In genomic region chr21:31696424-31696823, GRCh38 we compare ENCODE assay signal across 28 cellular contexts. TPM values are rescaled to one million over a fixed set of nuclear protein-coding genes. Genes with fewer than 3 reads are reported as not detected.
DNase-seq lines count a peak whose midpoint lies in the region; ATAC-seq, FAIRE-seq and TF ChIP-seq lines count a peak whose summit lies in the region.
"Had no signal": no experiment of that assay in that cellular context is flagged by ENCODE, and none has a peak within 500 bp of the region (broad histone marks: within the 10 kb centered on the region; RNA-seq: fewer than 3 reads in every experiment).

No MANE protein-coding gene starts in this region.

- H3K27me3 ChIP-seq in DND-41 (ENCODE audit: insufficient read depth, low read length, poor library complexity): no peaks in the 10 kb centered on the region
- H3K27me3 ChIP-seq in K562 (ENCODE audit: control insufficient read depth in 2 of 2, insufficient read depth in 2 of 2, low read length in 2 of 2): no peaks in the 10 kb centered on the region
- no peaks in the 10 kb centered on the region for H3K27me3 ChIP-seq in Caco-2 (replicated peaks; ENCODE audit: control insufficient read depth, insufficient read depth, low read length)

- no peaks in the 10 kb centered on the region for H3K4me1 ChIP-seq in DND-41 (ENCODE audit: insufficient read depth, low read length)
- H3K4me1 ChIP-seq in K562 (replicated peaks in 1 of 2; ENCODE audit: control insufficient read depth in 2 of 2, insufficient read depth in 2 of 2, low read length in 2 of 2): 0 out of 5 replicates have a peak, but pooled peaks cover 0 to 2% of the 10 kb centered on the region in 2 experiments
- no peaks in the 10 kb centered on the region for H3K4me1 ChIP-seq in Caco-2

- POLR2A ChIA-PET in K562 (lab: Yijun Ruan, JAX): interaction anchor here (1.2 kb wide), 1 partner anchor 10 kb away, joined by 4 read pairs; no protein-coding TSS in a partner anchor
- POLR2A ChIA-PET in Caco-2 (lab: Charles Lee): no interaction called here

- 0 out of 2 replicates have a peak, but pooled peaks cover 3% of the 10 kb centered on the region for H4K20me1 ChIP-seq in DND-41 (ENCODE audit: insufficient read depth, low read length)
- H4K20me1 ChIP-seq in K562 (replicated peaks; ENCODE audit: control insufficient read depth, insufficient read depth, low read length): no peaks in the 10 kb centered on the region

- H3K27ac Mint-ChIP-seq in activated naive CD8-positive, alpha-beta T cell treated with anti-CD3 and anti-CD28 coated beads for 36 hours: peak overlapping the region; percentile 62
- no peak overlapping the region for H3K27ac Mint-ChIP-seq in activated naive CD8-positive, alpha-beta T cell treated with anti-CD3 and anti-CD28 coated beads, Interleukin-2, amount 50 U/mL, for 24 hours
- H3K27ac Mint-ChIP-seq in Caco-2 (ENCODE audit: unreplicated experiment): no peak overlapping the region
- H3K27ac Mint-ChIP-seq: B cell, H9 had no signal

- peaks cover 4% of the 10 kb centered on the region for H3K4me1 Mint-ChIP-seq in activated naive CD8-positive, alpha-beta T cell treated with anti-CD3 and anti-CD28 coated beads for 36 hours
- H3K4me1 Mint-ChIP-seq in activated naive CD8-positive, alpha-beta T cell treated with anti-CD3 and anti-CD28 coated beads, Interleukin-2, amount 50 U/mL, for 24 hours: peaks cover 3% of the 10 kb centered on the region
- H3K4me1 Mint-ChIP-seq in Caco-2 (ENCODE audit: low read depth, unreplicated experiment): no peaks in the 10 kb centered on the region
- H3K4me1 Mint-ChIP-seq: H9 had no signal

- H3K9ac ChIP-seq in DND-41 (ENCODE audit: low read depth, low read length) (no peak overlapping the region), K562 (ENCODE audit: insufficient read depth in 1 of 2, low read depth in 2 of 2, low read length in 2 of 2) (no peak overlapping the region)
- H3K9ac ChIP-seq: GM23248 had no signal

- TF ChIP-seq EP300 in K562 (IDR thresholded peaks at IDR 0.05; ENCODE audit: low read length): no peak

- H3K79me2 ChIP-seq in DND-41 (ENCODE audit: insufficient read depth, low read length) (peaks cover 5% of the 10 kb centered on the region; the same call in 1 of the 2 replicates), K562 (ENCODE audit: control insufficient read depth, insufficient read depth, low read length) (peaks cover 16% of the 10 kb centered on the region; the same call in 2 of the 3 replicates)

- H3K9me3 Mint-ChIP-seq in activated naive CD8-positive, alpha-beta T cell treated with anti-CD3 and anti-CD28 coated beads for 36 hours: no peaks in the 10 kb centered on the region
- no peaks in the 10 kb centered on the region for H3K9me3 Mint-ChIP-seq in activated naive CD8-positive, alpha-beta T cell treated with anti-CD3 and anti-CD28 coated beads, Interleukin-2, amount 50 U/mL, for 24 hours
- no peaks in the 10 kb centered on the region for H3K9me3 Mint-ChIP-seq in Caco-2 (ENCODE audit: unreplicated experiment)
- H3K9me3 Mint-ChIP-seq: H9 had no signal

- in situ Hi-C loops in K562 (cut with MboI): no loop called here

- H3K4me2 ChIP-seq in DND-41 (ENCODE audit: insufficient read depth, low read length) (no peak overlapping the region), K562 (ENCODE audit: insufficient read depth, low read length) (no peak overlapping the region)

- intact Hi-C loops in K562 (cut with micrococcal nuclease): no loop called here
- intact Hi-C loops in Caco-2 (cut with micrococcal nuclease; ENCODE audit: unreplicated experiment): no loop called here

- TF ChIP-seq POLR2A in K562 (conservative IDR thresholded peaks at IDR 0.05): no peak

- BruUV-seq in K562 (replicated peaks; lab: Mats Ljungman, UMichigan) (no TSS peak), Caco-2 (replicated peaks; lab: Mats Ljungman, UMichigan) (no TSS peak)

- no peak for FAIRE-seq in K562 (lab: Jason Lieb, UNC)
- FAIRE-seq: D721Med, G401.6, HTR-8/SVneo had no signal

- peaks cover 20% of the 10 kb centered on the region for H3K36me3 Mint-ChIP-seq in activated naive CD8-positive, alpha-beta T cell treated with anti-CD3 and anti-CD28 coated beads for 36 hours
- peaks cover 63% of the 10 kb centered on the region for H3K36me3 Mint-ChIP-seq in activated naive CD8-positive, alpha-beta T cell treated with anti-CD3 and anti-CD28 coated beads, Interleukin-2, amount 50 U/mL, for 24 hours (ENCODE audit: low read depth)
- peaks cover 83% of the 10 kb centered on the region for H3K36me3 Mint-ChIP-seq in Caco-2 (ENCODE audit: insufficient read depth, unreplicated experiment)

- H3K36me3 ChIP-seq in DND-41 (ENCODE audit: insufficient read depth, low read length) (peaks cover 96% of the 10 kb centered on the region), K562 (ENCODE audit: control insufficient read depth, insufficient read depth, low read length) (peaks cover 98% of the 10 kb centered on the region), Caco-2 (ENCODE audit: control insufficient read depth, insufficient read depth, low read length) (peaks cover 2% of the 10 kb centered on the region; the same call in 1 of the 2 replicates)

- CTCF ChIA-PET in K562 (lab: Yijun Ruan, JAX; ENCODE audit: low intra/inter-chr PET ratio) (no interaction called here), Caco-2 (lab: Charles Lee) (no interaction called here)

- no peak overlapping the region for H3K4me3 ChIP-seq in DND-41 (ENCODE audit: low read depth in 1 of 2, low read length in 2 of 2)
- no peak overlapping the region for H3K4me3 ChIP-seq in K562
- H3K4me3 ChIP-seq in Caco-2 (ENCODE audit: low read depth, low read length): no peak overlapping the region
- H3K4me3 ChIP-seq: GM23248, SK-N-MC had no signal

- TF ChIP-seq RAD21 in K562 (CRISPR knock-in tag; conservative IDR thresholded peaks at IDR 0.05 in 1 of 2, IDR thresholded peaks at IDR 0.05 in 1 of 2): no peak

- no peaks in the 10 kb centered on the region for H3K9me1 ChIP-seq in K562 (ENCODE audit: control insufficient read depth, insufficient read depth, low read length)

- no peaks in the 10 kb centered on the region for H3K27me3 Mint-ChIP-seq in activated naive CD8-positive, alpha-beta T cell treated with anti-CD3 and anti-CD28 coated beads for 36 hours
- no peaks in the 10 kb centered on the region for H3K27me3 Mint-ChIP-seq in activated naive CD8-positive, alpha-beta T cell treated with anti-CD3 and anti-CD28 coated beads, Interleukin-2, amount 50 U/mL, for 24 hours
- H3K27me3 Mint-ChIP-seq in Caco-2 (ENCODE audit: insufficient read depth, unreplicated experiment): no peaks in the 10 kb centered on the region
- H3K27me3 Mint-ChIP-seq: B cell had no signal

- 98% methylated on average over 6 of the region's 6 CpGs for WGBS in K562 (ENCODE audit: insufficient coverage, low coverage, missing lambda C conversion rate)

- no peak for DNase-seq in activated naive CD8-positive, alpha-beta T cell treated with anti-CD3 and anti-CD28 coated beads for 36 hours
- DNase-seq in activated naive CD8-positive, alpha-beta T cell treated with anti-CD3 and anti-CD28 coated beads, Interleukin-2, amount 50 U/mL, for 24 hours: no peak
- DNase-seq in DND-41 (peak; percentile 17), K562 (ENCODE audit: extremely low read depth in 1 of 4, low spot score in 3 of 4) (no peak), DMS153 treated with DMSO at 0.1 percent for 48 hours (lab: John Stamatoyannopoulos, UW; ENCODE audit: unreplicated experiment) (no peak), SK-N-DZ (ENCODE audit: low spot score) (no peak), Caco-2 (no peak)
- DNase-seq: DMS53, GM23248, H9, IMR-90, NCI-H1048, NCI-H1417 treated with DMSO at 0.1 percent for 48 hours, NCI-H1694 treated with DMSO at 0.1 percent for 48 hours, NCI-H2081, NCI-H2171, NCI-H226, NCI-H510A, NCI-H69, SHP77 had no signal

- H3K9me3 ChIP-seq in DND-41 (ENCODE audit: insufficient read depth, low read length, severe bottlenecking) (no peaks in the 10 kb centered on the region), K562 (replicated peaks; ENCODE audit: control insufficient read depth, insufficient read depth, low read depth, low read length) (no peaks in the 10 kb centered on the region), Caco-2 (no peaks in the 10 kb centered on the region)

- H2AFZ ChIP-seq in DND-41 (ENCODE audit: low read depth, low read length): no peak overlapping the region
- H2AFZ ChIP-seq in K562 (ENCODE audit: low read depth, low read length): no peak overlapping the region
- H2AFZ ChIP-seq: GM23248 had no signal

- H3K4me3 Mint-ChIP-seq in activated naive CD8-positive, alpha-beta T cell treated with anti-CD3 and anti-CD28 coated beads for 36 hours: no peak overlapping the region
- H3K4me3 Mint-ChIP-seq in activated naive CD8-positive, alpha-beta T cell treated with anti-CD3 and anti-CD28 coated beads, Interleukin-2, amount 50 U/mL, for 24 hours: no peak overlapping the region
- no peak overlapping the region for H3K4me3 Mint-ChIP-seq in Caco-2 (ENCODE audit: unreplicated experiment)
- H3K4me3 Mint-ChIP-seq: B cell, H9 had no signal

- TF ChIP-seq CTCF in DND-41 (IDR thresholded peaks at IDR 0.05; ENCODE audit: borderline replicate concordance, extremely low read depth, low read length, poor library complexity, severe bottlenecking): no peak
- no peak for TF ChIP-seq CTCF in K562 (IDR thresholded peaks at IDR 0.05 in 2 of 3, conservative IDR thresholded peaks at IDR 0.05 in 1 of 3; ENCODE audit: insufficient read depth in 2 of 3, low read depth in 1 of 3, low read length in 3 of 3)
- no peak for TF ChIP-seq CTCF in Caco-2 (IDR thresholded peaks at IDR 0.05; ENCODE audit: insufficient read depth in 1 of 2, low read depth in 1 of 2, low read length in 1 of 2, severe bottlenecking in 1 of 2, unreplicated experiment in 1 of 2)

- no peak overlapping the region for H3K27ac ChIP-seq in DND-41 (ENCODE audit: low read length)
- no peak overlapping the region for H3K27ac ChIP-seq in K562 (ENCODE audit: extremely low read depth, low read depth, low read length)
- H3K27ac ChIP-seq: C4-2B, GM23248, RWPE1 had no signal

- no peak for ATAC-seq in activated naive CD8-positive, alpha-beta T cell treated with anti-CD3 and anti-CD28 coated beads, Interleukin-2, amount 50 U/mL, for 24 hours
- ATAC-seq in DND-41 (ENCODE audit: insufficient read depth, low read depth) (0 out of 3 replicates have a peak, but pooled peaks have one; percentile 48), K562 (no peak)
- ATAC-seq: Panc1 had no signal

RNA-seq across cellular contexts. Expression of gene SCAF4, which starts 35.5 kb away (rescaled TPM):
- 10 to 100 TPM; 50.3 to 55.4 TPM for total RNA-seq in activated naive CD8-positive, alpha-beta T cell treated with anti-CD3 and anti-CD28 coated beads for 36 hours
- total RNA-seq in K562 (2011; cell fraction: chromatin; rRNA removed; ENCODE audit: low replicate concordance): 94.8 and 259 TPM in 2 replicates
- total RNA-seq in K562 (2011; cell fraction: nucleolus; rRNA removed): 49.9 and 60.1 TPM in 2 replicates
- 124 and 178 TPM in 2 replicates for total RNA-seq in K562 (2011; cell fraction: nucleoplasm; rRNA removed)
- total RNA-seq in K562 (2014; rRNA removed) (11.6 and 14.9 TPM in 2 replicates), K562 (2014; rRNA removed; fragmentation: Illumina TruSeq; extraction: Trizol) (17.2 and 18.8 TPM in 2 replicates), K562 (2015; rRNA removed; fragmentation: Illumina TruSeq; extraction: Trizol) (14.4 and 16.0 TPM in 2 replicates), K562 (2021) (52.2 and 55.7 TPM in 2 replicates), Caco-2 (2022) (50.2 and 53.1 TPM in 2 replicates)
- polyA plus RNA-seq in K562 (2011; rRNA removed) (27.3 and 33.9 TPM in 2 replicates), K562 (2014; fragmentation: Illumina TruSeq; extraction: Trizol) (44.2 and 48.2 TPM in 2 replicates), K562 (2014; fragmentation: Nextera tagmentation; extraction: Ambion mirVana) (1 to 10 TPM; 2.3 to 5.1 TPM), K562 (2014; rRNA removed) (28.3 and 30.3 TPM in 2 replicates)
- 13.0 and 21.8 TPM in 2 replicates for polyA plus RNA-seq in K562 (2011; cell fraction: cytosol; rRNA removed)
- 85.0 and 99.6 TPM in 2 replicates for polyA plus RNA-seq in K562 (2011; cell fraction: nucleus; rRNA removed)
- 28.1 and 29.3 TPM in 2 replicates for polyA plus RNA-seq in K562 (2012)
- polyA minus RNA-seq in K562 (2011; rRNA and poly(A)+ RNA removed): 34.5 and 35.1 TPM in 2 replicates
- polyA minus RNA-seq in K562 (2011; cell fraction: cytosol; rRNA and poly(A)+ RNA removed): 24.8 and 25.2 TPM in 2 replicates
- polyA minus RNA-seq in K562 (2011; cell fraction: nucleus; rRNA and poly(A)+ RNA removed): 71.0 and 80.2 TPM in 2 replicates
- polyA plus RNA-seq in SK-N-DZ (2014; cell fraction: cytosol; rRNA removed): 5.2 TPM in 2 replicates
- 6.7 and 23.3 TPM in 2 replicates for polyA plus RNA-seq in SK-N-DZ (2014; cell fraction: nucleus; rRNA removed)

RNA-seq across cellular contexts. Expression of gene SOD1, which starts 36.9 kb away (rescaled TPM):
- 100 to 1,000 TPM; 316 to 328 TPM for total RNA-seq in activated naive CD8-positive, alpha-beta T cell treated with anti-CD3 and anti-CD28 coated beads for 36 hours
- 34.1 and 47.2 TPM in 2 replicates for total RNA-seq in K562 (2011; cell fraction: chromatin; rRNA removed; ENCODE audit: low replicate concordance)
- total RNA-seq in K562 (2011; cell fraction: nucleolus; rRNA removed): 65.2 and 66.5 TPM in 2 replicates
- total RNA-seq in K562 (2011; cell fraction: nucleoplasm; rRNA removed): 81.2 and 82.4 TPM in 2 replicates
- total RNA-seq in K562 (2014; rRNA removed): 419 and 452 TPM in 2 replicates
- 633 and 657 TPM in 2 replicates for total RNA-seq in K562 (2014; rRNA removed; fragmentation: Illumina TruSeq; extraction: Trizol)
- 603 and 618 TPM in 2 replicates for total RNA-seq in K562 (2015; rRNA removed; fragmentation: Illumina TruSeq; extraction: Trizol)
- total RNA-seq in K562 (2021): 502 and 508 TPM in 2 replicates
- polyA plus RNA-seq in K562 (2011; rRNA removed): 514 and 783 TPM in 2 replicates
- polyA plus RNA-seq in K562 (2011; cell fraction: cytosol; rRNA removed): 344 and 485 TPM in 2 replicates
- 104 and 172 TPM in 2 replicates for polyA plus RNA-seq in K562 (2011; cell fraction: nucleus; rRNA removed)
- 288 and 652 TPM in 2 replicates for polyA plus RNA-seq in K562 (2012)
- 577 and 611 TPM in 2 replicates for polyA plus RNA-seq in K562 (2014; fragmentation: Illumina TruSeq; extraction: Trizol)
- polyA plus RNA-seq in K562 (2014; fragmentation: Nextera tagmentation; extraction: Ambion mirVana): 1,000 to 10,000 TPM; 1,386 to 1,409 TPM
- polyA plus RNA-seq in K562 (2014; rRNA removed): 613 and 642 TPM in 2 replicates
- polyA minus RNA-seq in K562 (2011; rRNA and poly(A)+ RNA removed): 483 and 698 TPM in 2 replicates
- polyA minus RNA-seq in K562 (2011; cell fraction: cytosol; rRNA and poly(A)+ RNA removed): 436 and 452 TPM in 2 replicates
- polyA minus RNA-seq in K562 (2011; cell fraction: nucleus; rRNA and poly(A)+ RNA removed): 37.4 and 67.0 TPM in 2 replicates
- polyA plus RNA-seq in SK-N-DZ (2014; cell fraction: cytosol; rRNA removed): 329 and 331 TPM in 2 replicates
- 161 and 256 TPM in 2 replicates for polyA plus RNA-seq in SK-N-DZ (2014; cell fraction: nucleus; rRNA removed)
- total RNA-seq in Caco-2 (2022): 227 and 238 TPM in 2 replicates
